ENCODE assay signal across 8 cellular contexts in genomic region chr20:38435555-38435939, GRCh38. TPM values are rescaled to one million over a fixed set of nuclear protein-coding genes. Genes with fewer than 3 reads are reported as not detected.
A peak's percentile ranks its signal among the peaks of the same experiment; 100 is the strongest.
DNase-seq lines count a peak whose midpoint lies in the region; FAIRE-seq and TF ChIP-seq lines count a peak whose summit lies in the region.

No MANE protein-coding gene starts in this region.

- peak overlapping the region; percentile 95 to 99 (median 98) for H3K27ac Mint-ChIP-seq in CD8-positive, alpha-beta memory T cell
- peak overlapping the region in 2 of 3 experiments; percentile 87 to 95 for H3K27ac Mint-ChIP-seq in nephron

- peaks cover 5 to 46% (median 10%) of the 10 kb centered on the region in 3 donors for H3K36me3 Mint-ChIP-seq in CD8-positive, alpha-beta memory T cell
- H3K36me3 Mint-ChIP-seq in nephron (ENCODE audit: low read depth): peaks cover 38% of the 10 kb centered on the region

- peaks cover 26% of the 10 kb centered on the region for H3K4me1 ChIP-seq in CD8-positive, alpha-beta memory T cell (ENCODE audit: insufficient read depth, low read length)

- POLR2A ChIA-PET in CD8-positive, alpha-beta memory T cell (lab: Charles Lee): interaction anchor here (1.5 to 2.3 kb wide), 3 partner anchors 9 to 38 kb away, joined by 3 to 44 read pairs (median 31); partner anchors contain the start of gene RALGAPB

- no peaks in the 10 kb centered on the region for H3K9me3 Mint-ChIP-seq in CD8-positive, alpha-beta memory T cell
- H3K9me3 Mint-ChIP-seq in nephron: peaks cover 3% of the 10 kb centered on the region

- in situ Hi-C loops in G401 (cut with HindIII; ENCODE audit: low sequenced_read_pairs): no loop called here

- H3K4me3 ChIP-seq in CD8-positive, alpha-beta memory T cell (ENCODE audit: low read length): peak overlapping the region; percentile 93

- H3K36me3 ChIP-seq in CD8-positive, alpha-beta memory T cell (ENCODE audit: insufficient read depth, low read length): peaks cover 29% of the 10 kb centered on the region

- DNase-seq in CD8-positive, alpha-beta memory T cell: no peak
- DNase-seq in LHCN-M2 (ENCODE audit: low read depth): peak; percentile 22
- peak; percentile 86 for DNase-seq in astrocyte of the hippocampus (ENCODE audit: low read depth, low spot score)
- no peak for DNase-seq in G401 (ENCODE audit: low spot score)
- no peak for DNase-seq in activated gamma-delta T cell (lab: John Stamatoyannopoulos, UW)
- DNase-seq in erythroblast (lab: John Stamatoyannopoulos, UW): no peak
- DNase-seq in urothelium cell line (ENCODE audit: low spot score): no peak

- CTCF ChIA-PET in CD8-positive, alpha-beta memory T cell (lab: Charles Lee): interaction anchor here (0.8 to 3.1 kb wide), 11 partner anchors 9 to 459 kb away, joined by 3 to 85 read pairs (median 4); partner anchors contain the start of gene RALGAPB

- H3K27me3 Mint-ChIP-seq in CD8-positive, alpha-beta memory T cell: peaks cover 8 to 14% of the 10 kb centered on the region in 2 donors
- peaks cover 6% of the 10 kb centered on the region for H3K27me3 Mint-ChIP-seq in nephron (ENCODE audit: low read depth)

- no peak overlapping the region for H3K27ac ChIP-seq in CD8-positive, alpha-beta memory T cell (ENCODE audit: low read depth, low read length)

- TF ChIP-seq POLR2A in erythroblast (IDR thresholded peaks at IDR 0.05; ENCODE audit: low read length): no peak

- FAIRE-seq in urothelium cell line (lab: Jason Lieb, UNC): no peak

- H3K4me1 Mint-ChIP-seq in CD8-positive, alpha-beta memory T cell: peaks cover 29 to 47% (median 40%) of the 10 kb centered on the region in 3 donors
- peaks cover 16% of the 10 kb centered on the region for H3K4me1 Mint-ChIP-seq in nephron

- H3K4me3 Mint-ChIP-seq in CD8-positive, alpha-beta memory T cell: peak overlapping the region; percentile 96 to 99 (median 97)
- H3K4me3 Mint-ChIP-seq in nephron: peak overlapping the region; percentile 94 to 99 (median 97)

- H3K9me3 ChIP-seq in CD8-positive, alpha-beta memory T cell (ENCODE audit: low read length): no peaks in the 10 kb centered on the region

- no peaks in the 10 kb centered on the region for H3K27me3 ChIP-seq in CD8-positive, alpha-beta memory T cell (ENCODE audit: insufficient read depth, low read length, poor library complexity, severe bottlenecking)

- TF ChIP-seq CTCF in nephron (IDR thresholded peaks at IDR 0.05; ENCODE audit: unreplicated experiment in 3 of 3): no peak

RNA-seq across cellular contexts. Expression of gene SNHG17, which starts 0.4 kb away (rescaled TPM):
- total RNA-seq in CD8-positive, alpha-beta memory T cell: 100 to 1,000 TPM; 211 to 216 TPM
- polyA plus RNA-seq in CD8-positive, alpha-beta memory T cell: 107 TPM
- 5.6 and 6.7 TPM in 2 replicates for total RNA-seq in LHCN-M2 (2014; rRNA removed)
- polyA plus RNA-seq in LHCN-M2 (2012): 16.3 TPM
- total RNA-seq in G401 (2014; rRNA removed; shearing (Covaris generic)): 64.7 and 97.1 TPM in 2 replicates

RNA-seq across cellular contexts. Expression of gene RALGAPB, which starts 37.1 kb away (rescaled TPM):
- 10 to 100 TPM; 33.8 to 35.0 TPM for total RNA-seq in CD8-positive, alpha-beta memory T cell
- polyA plus RNA-seq in CD8-positive, alpha-beta memory T cell: 13.9 TPM
- total RNA-seq in LHCN-M2 (2014; rRNA removed): 18.0 and 21.4 TPM in 2 replicates
- 8.4 TPM for polyA plus RNA-seq in LHCN-M2 (2012)
- 4.9 and 8.7 TPM in 2 replicates for total RNA-seq in G401 (2014; rRNA removed; shearing (Covaris generic))

Comparison
In these comparisons a context has a peak if more than half of its experiments do, and no peak if none do; other contexts are left out.
1. DNase-seq: peak in LHCN-M2 (single experiment) and astrocyte of the hippocampus (single experiment); none in CD8-positive, alpha-beta memory T cell (0 of 5), G401 (single experiment), activated gamma-delta T cell (single experiment), erythroblast (0 of 2) and urothelium cell line (single experiment).